In the genomic region with DNA sequence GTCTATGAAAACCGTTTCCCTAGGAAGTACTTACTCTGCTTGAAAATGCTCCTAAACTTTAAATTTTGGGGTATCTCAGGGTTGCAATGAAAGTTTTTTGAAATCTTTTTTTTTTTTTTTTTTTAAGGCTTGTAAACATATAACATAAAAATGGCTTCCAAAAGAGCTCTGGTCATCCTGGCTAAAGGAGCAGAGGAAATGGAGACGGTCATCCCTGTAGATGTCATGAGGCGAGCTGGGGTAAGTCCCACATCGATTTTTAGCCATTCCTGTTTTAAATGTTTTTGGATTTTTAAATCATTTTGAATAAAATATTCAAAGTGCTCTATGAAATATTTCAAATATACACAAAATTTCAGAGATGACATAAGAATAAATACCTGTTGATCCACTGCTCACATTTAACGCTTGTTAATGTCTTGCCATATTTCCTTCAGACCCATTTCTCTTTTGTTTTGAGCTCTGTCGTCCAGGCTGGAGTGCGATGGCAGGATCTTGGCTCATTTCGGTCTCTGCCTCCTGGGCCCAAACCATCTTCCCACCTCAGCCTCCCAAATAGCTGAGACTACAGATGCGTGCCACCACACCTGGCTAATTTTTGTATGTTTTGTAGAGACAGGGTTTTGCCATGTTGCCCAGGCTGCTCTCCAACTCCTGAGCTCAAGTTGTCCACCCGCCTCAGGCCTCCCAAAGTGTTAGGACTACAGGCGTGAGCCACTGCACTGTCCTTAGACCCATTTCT, we compare ENCODE assay signal across 1 cellular context.
TF ChIP-seq lines count a peak whose summit lies in the region.

No MANE protein-coding gene starts in this region.

TF ChIP-seq in GM23338, 12 proteins besides CTCF, POLR2A, EP300 and RAD21 (continued from another document):
- TF ChIP-seq CREB1 (CRISPR knock-in tag; IDR thresholded peaks at IDR 0.05; ENCODE audit: low read depth) = no peak
- TF ChIP-seq, protein P1, sequence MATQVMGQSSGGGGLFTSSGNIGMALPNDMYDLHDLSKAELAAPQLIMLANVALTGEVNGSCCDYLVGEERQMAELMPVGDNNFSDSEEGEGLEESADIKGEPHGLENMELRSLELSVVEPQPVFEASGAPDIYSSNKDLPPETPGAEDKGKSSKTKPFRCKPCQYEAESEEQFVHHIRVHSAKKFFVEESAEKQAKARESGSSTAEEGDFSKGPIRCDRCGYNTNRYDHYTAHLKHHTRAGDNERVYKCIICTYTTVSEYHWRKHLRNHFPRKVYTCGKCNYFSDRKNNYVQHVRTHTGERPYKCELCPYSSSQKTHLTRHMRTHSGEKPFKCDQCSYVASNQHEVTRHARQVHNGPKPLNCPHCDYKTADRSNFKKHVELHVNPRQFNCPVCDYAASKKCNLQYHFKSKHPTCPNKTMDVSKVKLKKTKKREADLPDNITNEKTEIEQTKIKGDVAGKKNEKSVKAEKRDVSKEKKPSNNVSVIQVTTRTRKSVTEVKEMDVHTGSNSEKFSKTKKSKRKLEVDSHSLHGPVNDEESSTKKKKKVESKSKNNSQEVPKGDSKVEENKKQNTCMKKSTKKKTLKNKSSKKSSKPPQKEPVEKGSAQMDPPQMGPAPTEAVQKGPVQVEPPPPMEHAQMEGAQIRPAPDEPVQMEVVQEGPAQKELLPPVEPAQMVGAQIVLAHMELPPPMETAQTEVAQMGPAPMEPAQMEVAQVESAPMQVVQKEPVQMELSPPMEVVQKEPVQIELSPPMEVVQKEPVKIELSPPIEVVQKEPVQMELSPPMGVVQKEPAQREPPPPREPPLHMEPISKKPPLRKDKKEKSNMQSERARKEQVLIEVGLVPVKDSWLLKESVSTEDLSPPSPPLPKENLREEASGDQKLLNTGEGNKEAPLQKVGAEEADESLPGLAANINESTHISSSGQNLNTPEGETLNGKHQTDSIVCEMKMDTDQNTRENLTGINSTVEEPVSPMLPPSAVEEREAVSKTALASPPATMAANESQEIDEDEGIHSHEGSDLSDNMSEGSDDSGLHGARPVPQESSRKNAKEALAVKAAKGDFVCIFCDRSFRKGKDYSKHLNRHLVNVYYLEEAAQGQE (IDR thresholded peaks at IDR 0.05; ENCODE audit: unreplicated experiment) = no peak
- TF ChIP-seq, protein P2, sequence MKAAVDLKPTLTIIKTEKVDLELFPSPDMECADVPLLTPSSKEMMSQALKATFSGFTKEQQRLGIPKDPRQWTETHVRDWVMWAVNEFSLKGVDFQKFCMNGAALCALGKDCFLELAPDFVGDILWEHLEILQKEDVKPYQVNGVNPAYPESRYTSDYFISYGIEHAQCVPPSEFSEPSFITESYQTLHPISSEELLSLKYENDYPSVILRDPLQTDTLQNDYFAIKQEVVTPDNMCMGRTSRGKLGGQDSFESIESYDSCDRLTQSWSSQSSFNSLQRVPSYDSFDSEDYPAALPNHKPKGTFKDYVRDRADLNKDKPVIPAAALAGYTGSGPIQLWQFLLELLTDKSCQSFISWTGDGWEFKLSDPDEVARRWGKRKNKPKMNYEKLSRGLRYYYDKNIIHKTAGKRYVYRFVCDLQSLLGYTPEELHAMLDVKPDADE (IDR thresholded peaks at IDR 0.05) = no peak
- no peak for TF ChIP-seq ZNF114 (CRISPR knock-in tag; IDR thresholded peaks at IDR 0.05)
